ENCODE assay signal across 8 cellular contexts in genomic region chr3:137032465-137033120, GRCh38.
DNase-seq lines count a peak whose midpoint lies in the region; ATAC-seq and TF ChIP-seq lines count a peak whose summit lies in the region.

No MANE protein-coding gene starts in this region.

- no peaks in the 10 kb centered on the region for H3K27me3 ChIP-seq in OCI-LY1 (ENCODE audit: insufficient read depth, low read length)

- no peaks in the 10 kb centered on the region for H3K9me3 Mint-ChIP-seq in naive B cell

- H3K27ac ChIP-seq in OCI-LY1 (ENCODE audit: low read depth, low read length, poor library complexity, severe bottlenecking), result no peak overlapping the region

- no peaks in the 10 kb centered on the region for H3F3A ChIP-seq in OCI-LY1 (ENCODE audit: insufficient read depth, low read length)

- H3K4me1 Mint-ChIP-seq in naive B cell, result peaks cover 8 to 11% (median 10%) of the 10 kb centered on the region in 3 donors

- peak overlapping the region in 1 of 6 donors; percentile 36 for H3K27ac Mint-ChIP-seq in naive B cell

- no peaks in the 10 kb centered on the region for H4K20me1 ChIP-seq in OCI-LY1 (ENCODE audit: insufficient read depth, low read length)

- peak overlapping the region in 6 of 8 donors; percentile 65 to 90 (median 76) for H3K4me3 Mint-ChIP-seq in naive B cell

- no peaks in the 10 kb centered on the region for H3K36me3 ChIP-seq in OCI-LY1 (ENCODE audit: insufficient read depth, low read length)

- H3K79me2 ChIP-seq in OCI-LY1 (ENCODE audit: insufficient read depth, low read length), result no peaks in the 10 kb centered on the region

- H3K36me3 Mint-ChIP-seq in naive B cell, result peaks cover 0 to 5% of the 10 kb centered on the region in 2 donors

- no peak overlapping the region for H2AFZ ChIP-seq in OCI-LY1 (ENCODE audit: low read length)

- peak overlapping the region; percentile 19; the same call in 1 of the 2 replicates for H3K4me2 ChIP-seq in OCI-LY1 (ENCODE audit: low read length)

- no peak overlapping the region for H3K9ac ChIP-seq in OCI-LY1 (ENCODE audit: low read length)

- TF ChIP-seq CTCF in GM20000 (IDR thresholded peaks at IDR 0.05; ENCODE audit: extremely low read depth, missing control alignments), result peak; percentile 93
- peak; percentile 96 for TF ChIP-seq CTCF in OCI-LY1 (IDR thresholded peaks at IDR 0.05; ENCODE audit: low read length)

- H3K4me1 ChIP-seq in OCI-LY1 (ENCODE audit: insufficient read depth, low read length, severe bottlenecking), result peaks cover 5% of the 10 kb centered on the region

- DNase-seq in COLO668 (lab: John Stamatoyannopoulos, UW; ENCODE audit: unreplicated experiment) (peak; percentile 78), GM20000 (ENCODE audit: low spot score) (peak; percentile 82), HUDEP-2 (lab: John Stamatoyannopoulos, UW; ENCODE audit: unreplicated experiment in 76 of 76) (peak in 69 of 76 experiments; percentile 3 to 80 (median 51)), fibroblast of gingiva (ENCODE audit: low read depth) (peak; percentile 77), naive B cell (peak; percentile 36)
- DNase-seq in activated T-cell treated with anti-CD3 and anti-CD28 coated beads, Interleukin-2, amount 50 U/mL, for 1 hour, result peak; percentile 75
- DNase-seq in stimulated activated CD8-positive, alpha-beta memory T cell treated with anti-CD3 and anti-CD28 coated beads, Interleukin-7, amount 100 ng/mL, for 48 hours (ENCODE audit: extremely low read depth in 1 of 2, low read depth in 1 of 2), result peak; percentile 41 to 65

- no peaks in the 10 kb centered on the region for H3K9me3 ChIP-seq in OCI-LY1 (ENCODE audit: low read length)

- no peak overlapping the region for H3K4me3 ChIP-seq in OCI-LY1 (ENCODE audit: low read depth, low read length, poor library complexity, severe bottlenecking)

- no peaks in the 10 kb centered on the region for H3K9me2 ChIP-seq in OCI-LY1 (ENCODE audit: low read depth, low read length)

- ATAC-seq in naive B cell (ENCODE audit: low read depth in 2 of 2), result peak; percentile 61 to 68

- H3K27me3 Mint-ChIP-seq in naive B cell, result peaks cover 20 to 65% (median 62%) of the 10 kb centered on the region in 3 donors
